Comparison of ENCODE assay signal across 9 cellular contexts in genomic region chr7:8442814-8443304, GRCh38. TPM values are rescaled to one million over a fixed set of nuclear protein-coding genes. Genes with fewer than 3 reads are reported as not detected.
DNase-seq lines count a peak whose midpoint lies in the region; ATAC-seq and TF ChIP-seq lines count a peak whose summit lies in the region.
"Had no signal": no experiment of that assay in that cellular context is flagged by ENCODE, and none has a peak within 500 bp of the region (broad histone marks: within the 10 kb centered on the region; RNA-seq: fewer than 3 reads in every experiment).

No MANE protein-coding gene starts in this region.

- TF ChIP-seq CTCF in HFFc6 (IDR thresholded peaks at IDR 0.05): no peak

- ATAC-seq in GM19452 (IDR thresholded peaks at IDR 0.05; ENCODE audit: unreplicated experiment): peak; percentile 73
- peak; percentile 36 for ATAC-seq in activated naive CD8-positive, alpha-beta T cell treated with anti-CD3 and anti-CD28 coated beads, Interleukin-2, amount 50 U/mL, for 24 hours

- peaks cover 11% of the 10 kb centered on the region for H3K4me1 Mint-ChIP-seq in activated naive CD8-positive, alpha-beta T cell treated with anti-CD3 and anti-CD28 coated beads, Interleukin-2, amount 50 U/mL, for 24 hours
- no peaks in the 10 kb centered on the region for H3K4me1 Mint-ChIP-seq in HFFc6 (ENCODE audit: low read depth)

- no peak overlapping the region for H3K27ac Mint-ChIP-seq in activated naive CD8-positive, alpha-beta T cell treated with anti-CD3 and anti-CD28 coated beads, Interleukin-2, amount 50 U/mL, for 24 hours
- H3K27ac Mint-ChIP-seq in HFFc6: no peak overlapping the region

- DNase-seq in NCI-H2227 (lab: John Stamatoyannopoulos, UW; ENCODE audit: unreplicated experiment) (peak; percentile 81), iris pigment epithelial cell (ENCODE audit: low read depth) (peak; percentile 6), NCI-H2171 (lab: John Stamatoyannopoulos, UW) (no peak), HFFc6 (no peak), NCI-H1092 (lab: John Stamatoyannopoulos, UW) (no peak)
- DNase-seq in activated naive CD8-positive, alpha-beta T cell treated with anti-CD3 and anti-CD28 coated beads, Interleukin-2, amount 50 U/mL, for 24 hours: peak; percentile 66
- peak; percentile 44 to 61 for DNase-seq in stimulated activated CD4-positive, alpha-beta T cell treated with anti-CD3 and anti-CD28 coated beads, Interleukin-4, amount 100 ng/mL, for 48 hours (ENCODE audit: low read depth in 2 of 2)
- DNase-seq: IMR-90 had no signal

- H3K36me3 Mint-ChIP-seq in activated naive CD8-positive, alpha-beta T cell treated with anti-CD3 and anti-CD28 coated beads, Interleukin-2, amount 50 U/mL, for 24 hours (ENCODE audit: low read depth): peaks cover 5% of the 10 kb centered on the region
- H3K36me3 Mint-ChIP-seq in HFFc6 (ENCODE audit: low read depth): no peaks in the 10 kb centered on the region

- H3K27me3 Mint-ChIP-seq in activated naive CD8-positive, alpha-beta T cell treated with anti-CD3 and anti-CD28 coated beads, Interleukin-2, amount 50 U/mL, for 24 hours: peaks cover 69% of the 10 kb centered on the region
- H3K27me3 Mint-ChIP-seq in HFFc6 (ENCODE audit: insufficient read depth): 0 out of 2 replicates have a peak, but pooled peaks cover 2% of the 10 kb centered on the region

- H3K9me3 Mint-ChIP-seq in activated naive CD8-positive, alpha-beta T cell treated with anti-CD3 and anti-CD28 coated beads, Interleukin-2, amount 50 U/mL, for 24 hours: peaks cover 14% of the 10 kb centered on the region
- H3K9me3 Mint-ChIP-seq in HFFc6: peaks cover 13% of the 10 kb centered on the region

- H3K4me3 Mint-ChIP-seq in activated naive CD8-positive, alpha-beta T cell treated with anti-CD3 and anti-CD28 coated beads, Interleukin-2, amount 50 U/mL, for 24 hours: no peak overlapping the region
- H3K4me3 Mint-ChIP-seq in HFFc6: no peak overlapping the region

RNA-seq across cellular contexts. Expression of gene NXPH1, which starts 9.4 kb away (rescaled TPM):
- total RNA-seq in HFFc6 (2021; fragmentation: NEBNext Ultra II Directional; extraction: Animal tissue kit (Norgen Biotek cat#: 25700)): not detected
- total RNA-seq: IMR-90 had no signal

Comparison
In these comparisons a context has a peak if more than half of its experiments do, and no peak if none do; other contexts are left out.
1. DNase-seq: peak in NCI-H2227 (single experiment), activated naive CD8-positive, alpha-beta T cell treated with anti-CD3 and anti-CD28 coated beads, Interleukin-2, amount 50 U/mL, for 24 hours (single experiment), iris pigment epithelial cell (single experiment) and stimulated activated CD4-positive, alpha-beta T cell treated with anti-CD3 and anti-CD28 coated beads, Interleukin-4, amount 100 ng/mL, for 48 hours (2 of 2); none in NCI-H2171 (single experiment), HFFc6 (single experiment) and NCI-H1092 (single experiment).